ENCODE assay signal across 24 cellular contexts in the genomic region with DNA sequence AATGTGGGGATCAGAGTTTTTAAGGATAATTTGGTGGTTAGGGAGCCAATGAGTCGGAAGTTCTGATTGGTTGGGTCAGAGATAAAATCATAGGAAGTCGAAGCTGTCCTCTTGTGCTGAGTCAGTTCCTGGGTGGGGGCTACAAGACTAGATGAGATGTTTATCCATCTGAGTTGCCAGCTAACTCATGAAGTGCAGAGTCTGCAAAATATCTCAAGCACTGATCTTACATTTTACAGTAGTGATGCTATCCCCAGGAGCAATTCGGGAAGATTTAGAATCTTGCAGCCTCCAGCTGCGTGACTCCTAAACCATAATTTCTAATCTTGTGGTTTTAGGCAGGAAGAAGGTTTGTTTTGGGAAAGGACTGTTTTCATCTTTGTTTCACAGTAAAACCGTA.
DNase-seq lines count a peak whose midpoint lies in the region; ATAC-seq, FAIRE-seq and TF ChIP-seq lines count a peak whose summit lies in the region.
"Had no signal": no experiment of that assay in that cellular context is flagged by ENCODE, and none has a peak within 500 bp of the region (broad histone marks: within the 10 kb centered on the region; RNA-seq: fewer than 3 reads in every experiment).

No MANE protein-coding gene starts in this region.

- no peaks in the 10 kb centered on the region for H3K4me1 ChIP-seq in HEK293 (ENCODE audit: control insufficient read depth, insufficient read depth, low read length)
- H3K4me1 ChIP-seq: esophagus squamous epithelium, neural progenitor cell had no signal

- DNase-seq in RCC 7860 (ENCODE audit: low spot score) (peak; percentile 10), bronchial epithelial cell (ENCODE audit: low read depth) (no peak), skeletal muscle cell (ENCODE audit: low read depth) (peak; percentile 39), NCI-H2081 (lab: John Stamatoyannopoulos, UW) (no peak)
- no peak for DNase-seq in stimulated activated CD8-positive, alpha-beta memory T cell treated with anti-CD3 and anti-CD28 coated beads, Interleukin-4, amount 100 ng/mL, for 48 hours
- DNase-seq: activated CD4-positive, alpha-beta memory T cell treated with anti-CD3 and anti-CD28 coated beads for 36 hours; activated CD4-positive, CD25-positive, alpha-beta regulatory T cell; activated effector memory CD4-positive, alpha-beta T cell treated with anti-CD3 and anti-CD28 coated beads, Interleukin-2, amount 50 U/mL, for 16 hours; CD8-positive, alpha-beta memory T cell; DMS79 treated with DMSO at 0.1 percent for 48 hours; effector CD4-positive, alpha-beta T cell; esophagus squamous epithelium; left ventricle myocardium superior; mucosa of descending colon; NCI-H1694 treated with DMSO at 0.1 percent for 48 hours; NCI-H2227 treated with DMSO at 0.1 percent for 48 hours; NCI-H748 treated with DMSO at 0.1 percent for 48 hours; stimulated activated CD4-positive, alpha-beta T cell treated with anti-CD3 and anti-CD28 coated beads, Interleukin-2, amount 100 ng/mL, for 24 hours; trophoblast cell had no signal

- no peaks in the 10 kb centered on the region for H3K27me3 ChIP-seq in bronchial epithelial cell (ENCODE audit: control insufficient read depth, insufficient read depth, low read length)
- H3K27me3 ChIP-seq: esophagus squamous epithelium, neural progenitor cell had no signal

- H3K27ac ChIP-seq in HEK293 (ENCODE audit: extremely low read depth, low read depth, low read length): no peak overlapping the region
- H3K27ac ChIP-seq: esophagus squamous epithelium, neural progenitor cell had no signal

- CTCF ChIA-PET in HEK293 (lab: Yijun Ruan, JAX): no interaction called here

- H3K9me3 ChIP-seq in HEK293 (ENCODE audit: control insufficient read depth, insufficient read depth, low read depth, low read length): no peaks in the 10 kb centered on the region
- H3K9me3 ChIP-seq: esophagus squamous epithelium, mucosa of descending colon had no signal

- no peak overlapping the region for H3K4me3 ChIP-seq in HEK293 (ENCODE audit: low read depth, low read length)
- H3K4me3 ChIP-seq in bronchial epithelial cell (ENCODE audit: low read depth, low read length): no peak overlapping the region
- H3K4me3 ChIP-seq in skeletal muscle cell (ENCODE audit: low read depth, low read length): no peak overlapping the region
- H3K4me3 ChIP-seq: esophagus squamous epithelium, mucosa of descending colon, neural progenitor cell had no signal

- FAIRE-seq in RCC 7860 (lab: Jason Lieb, UNC) (no peak), bronchial epithelial cell (lab: Jason Lieb, UNC) (peak; percentile 70)

- TF ChIP-seq CTCF in HEK293 (tag by site-specific recombination; IDR thresholded peaks at IDR 0.05): no peak
- no peak for TF ChIP-seq CTCF in bronchial epithelial cell (IDR thresholded peaks at IDR 0.05; ENCODE audit: insufficient read depth, low read length, severe bottlenecking)

- H3K36me3 ChIP-seq in HEK293 (ENCODE audit: control insufficient read depth in 2 of 2, insufficient read depth in 1 of 2, low read length in 2 of 2) (no peaks in the 10 kb centered on the region), bronchial epithelial cell (ENCODE audit: control insufficient read depth, insufficient read depth, low read length) (no peaks in the 10 kb centered on the region)
- H3K36me3 ChIP-seq: esophagus squamous epithelium, neural progenitor cell had no signal

- POLR2A ChIA-PET in HEK293 (lab: Yijun Ruan, JAX): no interaction called here

- ATAC-seq in HG02840 (IDR thresholded peaks at IDR 0.05; ENCODE audit: low FRiP score, unreplicated experiment) (no peak), HG02798 (IDR thresholded peaks at IDR 0.05; ENCODE audit: poor library complexity, unreplicated experiment) (no peak)
- ATAC-seq: HCT116, left ventricle myocardium superior, mucosa of descending colon had no signal

TF ChIP-seq in HEK293, 187 proteins besides CTCF, POLR2A, EP300 and RAD21:
- TF ChIP-seq SETDB1 (IDR thresholded peaks at IDR 0.05; ENCODE audit: insufficient read length, low read length): peak; percentile 40
- TF ChIP-seq, protein P1, sequence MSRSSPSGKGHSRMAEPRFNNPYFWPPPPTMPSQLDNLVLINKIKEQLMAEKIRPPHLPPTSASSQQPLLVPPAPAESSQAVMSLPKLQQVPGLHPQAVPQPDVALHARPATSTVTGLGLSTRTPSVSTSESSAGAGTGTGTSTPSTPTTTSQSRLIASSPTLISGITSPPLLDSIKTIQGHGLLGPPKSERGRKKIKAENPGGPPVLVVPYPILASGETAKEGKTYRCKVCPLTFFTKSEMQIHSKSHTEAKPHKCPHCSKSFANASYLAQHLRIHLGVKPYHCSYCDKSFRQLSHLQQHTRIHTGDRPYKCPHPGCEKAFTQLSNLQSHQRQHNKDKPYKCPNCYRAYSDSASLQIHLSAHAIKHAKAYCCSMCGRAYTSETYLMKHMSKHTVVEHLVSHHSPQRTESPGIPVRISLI (tag by site-specific recombination; IDR thresholded peaks at IDR 0.05): no peak

Comparison
In these comparisons a context has a peak if more than half of its experiments do, and no peak if none do; other contexts are left out.
1. DNase-seq: peak in RCC 7860 (single experiment) and skeletal muscle cell (single experiment); none in bronchial epithelial cell (single experiment), stimulated activated CD8-positive, alpha-beta memory T cell treated with anti-CD3 and anti-CD28 coated beads, Interleukin-4, amount 100 ng/mL, for 48 hours (single experiment) and NCI-H2081 (0 of 2).